In genomic region chr1:51491166-51491981, GRCh38 we compare ENCODE assay signal across 10 cellular contexts.
DNase-seq lines count a peak whose midpoint lies in the region; ATAC-seq lines count a peak whose summit lies in the region.
"Had no signal": no experiment of that assay in that cellular context is flagged by ENCODE, and none has a peak within 500 bp of the region (broad histone marks: within the 10 kb centered on the region; RNA-seq: fewer than 3 reads in every experiment).

No MANE protein-coding gene starts in this region.

- peak overlapping the region; percentile 60 for H3K4me3 Mint-ChIP-seq in memory B cell
- H3K4me3 Mint-ChIP-seq in T-helper 2 cell treated with Interferon-gamma antibody and Interleukin-4, amounts not matched to agents 5 μg/mL and 100 μg/mL, for 36 hours: no peak overlapping the region

- DNase-seq in OCI-M1 (lab: John Stamatoyannopoulos, UW): peak; percentile 45
- peak in 1 of 2 donors; percentile 25 for DNase-seq in memory B cell (ENCODE audit: low spot score in 2 of 2)
- DNase-seq in T-helper 2 cell treated with Interferon-gamma antibody and Interleukin-4, amounts not matched to agents 5 μg/mL and 100 μg/mL, for 36 hours (ENCODE audit: low spot score): no peak
- no peak for DNase-seq in foreskin melanocyte
- no peak for DNase-seq in amniotic stem cell (lab: John Stamatoyannopoulos, UW)
- DNase-seq: body of pancreas, SW 1271 had no signal

- peak overlapping the region; percentile 92 for H3K27ac Mint-ChIP-seq in memory B cell
- no peak overlapping the region for H3K27ac Mint-ChIP-seq in T-helper 2 cell treated with Interferon-gamma antibody and Interleukin-4, amounts not matched to agents 5 μg/mL and 100 μg/mL, for 36 hours

- H3K36me3 Mint-ChIP-seq in memory B cell: peaks cover 2% of the 10 kb centered on the region
- H3K36me3 Mint-ChIP-seq in T-helper 2 cell treated with Interferon-gamma antibody and Interleukin-4, amounts not matched to agents 5 μg/mL and 100 μg/mL, for 36 hours (ENCODE audit: low read depth): peaks cover 4% of the 10 kb centered on the region

- ATAC-seq in GM21529 (IDR thresholded peaks at IDR 0.05; ENCODE audit: unreplicated experiment): peak; percentile 58
- peak; percentile 82 for ATAC-seq in memory B cell (ENCODE audit: low read depth)
- ATAC-seq in GM21723 (IDR thresholded peaks at IDR 0.05; ENCODE audit: unreplicated experiment): no peak
- ATAC-seq: body of pancreas had no signal

- peaks cover 3% of the 10 kb centered on the region for H3K9me3 Mint-ChIP-seq in memory B cell
- H3K9me3 Mint-ChIP-seq in T-helper 2 cell treated with Interferon-gamma antibody and Interleukin-4, amounts not matched to agents 5 μg/mL and 100 μg/mL, for 36 hours: no peaks in the 10 kb centered on the region

- peak overlapping the region; percentile 50; the same call in 1 of the 2 replicates for H3K4me3 ChIP-seq in GM08714 (ENCODE audit: low read length)
- H3K4me3 ChIP-seq: body of pancreas had no signal

- H3K4me1 Mint-ChIP-seq in memory B cell: peaks cover 43% of the 10 kb centered on the region
- H3K4me1 Mint-ChIP-seq in T-helper 2 cell treated with Interferon-gamma antibody and Interleukin-4, amounts not matched to agents 5 μg/mL and 100 μg/mL, for 36 hours (ENCODE audit: low read depth): peaks cover 19% of the 10 kb centered on the region

- H3K27me3 Mint-ChIP-seq in memory B cell: no peaks in the 10 kb centered on the region
- no peaks in the 10 kb centered on the region for H3K27me3 Mint-ChIP-seq in T-helper 2 cell treated with Interferon-gamma antibody and Interleukin-4, amounts not matched to agents 5 μg/mL and 100 μg/mL, for 36 hours (ENCODE audit: low read depth)
